ENCODE assay signal across 1 cellular context in genomic region chr7:140983802-140984201, GRCh38.
TF ChIP-seq lines count a peak whose summit lies in the region.

No MANE protein-coding gene starts in this region.

TF ChIP-seq in HCT116, 20 proteins besides CTCF, POLR2A, EP300 and RAD21 (continued from another document):
- TF ChIP-seq JUND (IDR thresholded peaks at IDR 0.05) (no peak), REST (IDR thresholded peaks at IDR 0.05; ENCODE audit: low read depth) (no peak), EZH2 (IDR thresholded peaks at IDR 0.05) (no peak), YY1 (IDR thresholded peaks at IDR 0.05; ENCODE audit: extremely low read depth, insufficient replicate concordance, low read depth, low read length) (no peak)
